In genomic region chr6:32816746-32817204, GRCh38 we compare ENCODE assay signal across 10 cellular contexts. TPM values are rescaled to one million over a fixed set of nuclear protein-coding genes. Genes with fewer than 3 reads are reported as not detected.
DNase-seq lines count a peak whose midpoint lies in the region; ATAC-seq, FAIRE-seq and TF ChIP-seq lines count a peak whose summit lies in the region.
"Had no signal": no experiment of that assay in that cellular context is flagged by ENCODE, and none has a peak within 500 bp of the region (broad histone marks: within the 10 kb centered on the region; RNA-seq: fewer than 3 reads in every experiment).

Gene HLA-DOB (minus strand): TSS chr6:32817002. CDS start chr6:32816951, 51 bp downstream.

- POLR2A ChIA-PET in A549 (lab: Yijun Ruan, JAX) = no interaction called here
- POLR2A ChIA-PET in RWPE1 (lab: Yijun Ruan, JAX; ENCODE audit: low non-redundant PET) = no interaction called here

- peak in 1 of 2 experiments; percentile 7 for DNase-seq in A549 (ENCODE audit: low read depth in 1 of 2, low spot score in 1 of 2)
- DNase-seq in RWPE1 (ENCODE audit: low spot score) = peak; percentile 82
- peak; percentile 23 for DNase-seq in globus pallidus (ENCODE audit: low spot score)
- DNase-seq in stimulated activated CD4-positive, alpha-beta T cell treated with anti-CD3 and anti-CD28 coated beads, Interleukin-2, amount 100 ng/mL, for 48 hours = no peak
- DNase-seq in activated naive CD4-positive, alpha-beta T cell treated with anti-CD3 and anti-CD28 coated beads, Interleukin-2, amount 10 ng/mL, durations not matched to agents 7 days and 5 days = no peak
- DNase-seq in activated CD4-positive, alpha-beta T cell treated with anti-CD3 and anti-CD28 coated beads, Interleukin-2, amount 50 U/mL, for 1 hour = no peak
- DNase-seq: DND-41 had no signal

- H3K27ac Mint-ChIP-seq in activated naive CD4-positive, alpha-beta T cell treated with anti-CD3 and anti-CD28 coated beads, Interleukin-2, amount 10 ng/mL, durations not matched to agents 7 days and 5 days = no peak within 1 kb of the TSS

- FAIRE-seq in A549 (lab: Jason Lieb, UNC) = no peak

- no peak within 1 kb of the TSS for H3K4me3 ChIP-seq in A549
- H3K4me3 ChIP-seq: SJSA1 had no signal

- H3K4me1 ChIP-seq in A549 = peaks cover 7% of the 10 kb centered on the region; the same call in 2 of the 3 replicates
- H3K4me1 ChIP-seq: SJSA1 had no signal

- H3K27me3 Mint-ChIP-seq in activated naive CD4-positive, alpha-beta T cell treated with anti-CD3 and anti-CD28 coated beads, Interleukin-2, amount 10 ng/mL, durations not matched to agents 7 days and 5 days = no peaks in the 10 kb centered on the region

- H3K4me3 Mint-ChIP-seq in activated naive CD4-positive, alpha-beta T cell treated with anti-CD3 and anti-CD28 coated beads, Interleukin-2, amount 10 ng/mL, durations not matched to agents 7 days and 5 days = no peak within 1 kb of the TSS

- TF ChIP-seq CTCF in A549 (IDR thresholded peaks at IDR 0.05) (no peak), RWPE1 (conservative IDR thresholded peaks at IDR 0.05; ENCODE audit: low read depth) (no peak)

- H3K9me3 ChIP-seq in A549 = no peaks in the 10 kb centered on the region
- H3K9me3 ChIP-seq: SJSA1 had no signal

- peak in 1 of 2 experiments; percentile 53; a peak in 2 of 6 replicates for ATAC-seq in A549
- ATAC-seq in GM19351 (IDR thresholded peaks at IDR 0.05; ENCODE audit: unreplicated experiment) = peak; percentile 69
- no peak for ATAC-seq in HG02970 (IDR thresholded peaks at IDR 0.05; ENCODE audit: low FRiP score, unreplicated experiment)

- no peak for TF ChIP-seq POLR2A in A549 (IDR thresholded peaks at IDR 0.05; ENCODE audit: low read length)

- H3K4me1 Mint-ChIP-seq in activated naive CD4-positive, alpha-beta T cell treated with anti-CD3 and anti-CD28 coated beads, Interleukin-2, amount 10 ng/mL, durations not matched to agents 7 days and 5 days = peaks cover 3% of the 10 kb centered on the region

- CTCF ChIA-PET in A549 (lab: Yijun Ruan, JAX) = no interaction called here
- CTCF ChIA-PET in RWPE1 (lab: Yijun Ruan, JAX) = no interaction called here
- CTCF ChIA-PET in activated naive CD4-positive, alpha-beta T cell treated with anti-CD3 and anti-CD28 coated beads, Interleukin-2, amount 10 ng/mL, durations not matched to agents 7 days and 5 days (lab: Charles Lee) = no interaction called here

- no peak for TF ChIP-seq RAD21 in A549 (conservative IDR thresholded peaks at IDR 0.05 in 1 of 2, IDR thresholded peaks at IDR 0.05 in 1 of 2)

- 35% methylated on average over 3 of the region's 3 CpGs for WGBS in A549 (ENCODE audit: missing lambda C conversion rate)

- H3K27ac ChIP-seq in A549 (no peak within 1 kb of the TSS), RWPE1 (no peak within 1 kb of the TSS)
- H3K27ac ChIP-seq: SJSA1 had no signal

- H3K36me3 Mint-ChIP-seq in activated naive CD4-positive, alpha-beta T cell treated with anti-CD3 and anti-CD28 coated beads, Interleukin-2, amount 10 ng/mL, durations not matched to agents 7 days and 5 days = no peaks in the 10 kb centered on the region

- no peak within 1 kb of the TSS for H3K4me2 ChIP-seq in A549

- TF ChIP-seq EP300 in A549 (IDR thresholded peaks at IDR 0.05) = no peak

- no peaks in the 10 kb centered on the region for H3K9me3 Mint-ChIP-seq in activated naive CD4-positive, alpha-beta T cell treated with anti-CD3 and anti-CD28 coated beads, Interleukin-2, amount 10 ng/mL, durations not matched to agents 7 days and 5 days

TF ChIP-seq in A549, 52 proteins besides CTCF, POLR2A, EP300 and RAD21:
- no peak for TF ChIP-seq HMGXB4 (CRISPR knock-in tag; IDR thresholded peaks at IDR 0.05; ENCODE audit: borderline replicate concordance)
- TF ChIP-seq RFX5 (IDR thresholded peaks at IDR 0.05) = peak; percentile 96
- no peak for TF ChIP-seq ZC3H11A (IDR thresholded peaks at IDR 0.05)
- no peak for TF ChIP-seq MAZ (IDR thresholded peaks at IDR 0.05; ENCODE audit: borderline replicate concordance, low read depth, low read length)

RNA-seq across cellular contexts. Expression of gene HLA-DOB, which starts in this region (rescaled TPM):
- polyA plus RNA-seq in A549 (2011; rRNA removed) = 0.10 and 0.11 TPM in 2 replicates
- 0.09 TPM in 2 replicates for polyA plus RNA-seq in A549 (2012; cell fraction: cytosol; rRNA removed)
- polyA plus RNA-seq in A549 (2012; cell fraction: nucleus; rRNA removed) = 0.52 and 0.84 TPM in 2 replicates
- 0.07 to 0.12 TPM (median 0.08 TPM) in 3 replicates for polyA plus RNA-seq in A549 (2017; fragmentation: RNase III; extraction: RNeasy Plus Mini Kit Qiagen cat#74134 plus additional on column Dnase treatment)
- polyA minus RNA-seq in A549 (2011; rRNA and poly(A)+ RNA removed) = not detected in 2 replicates

Comparison
In these comparisons a context has a peak if more than half of its experiments do, and no peak if none do; other contexts are left out.
1. DNase-seq: peak in RWPE1 (single experiment) and globus pallidus (single experiment); none in stimulated activated CD4-positive, alpha-beta T cell treated with anti-CD3 and anti-CD28 coated beads, Interleukin-2, amount 100 ng/mL, for 48 hours (0 of 2), activated naive CD4-positive, alpha-beta T cell treated with anti-CD3 and anti-CD28 coated beads, Interleukin-2, amount 10 ng/mL, durations not matched to agents 7 days and 5 days (single experiment) and activated CD4-positive, alpha-beta T cell treated with anti-CD3 and anti-CD28 coated beads, Interleukin-2, amount 50 U/mL, for 1 hour (single experiment).